ENCODE assay signal across 9 cellular contexts in genomic region chr15:42137461-42138261, GRCh38. TPM values are rescaled to one million over a fixed set of nuclear protein-coding genes. Genes with fewer than 3 reads are reported as not detected.
DNase-seq lines count a peak whose midpoint lies in the region; ATAC-seq, FAIRE-seq and TF ChIP-seq lines count a peak whose summit lies in the region.
"Had no signal": no experiment of that assay in that cellular context is flagged by ENCODE, and none has a peak within 500 bp of the region (broad histone marks: within the 10 kb centered on the region; RNA-seq: fewer than 3 reads in every experiment).

No MANE protein-coding gene starts in this region.

- H3K27me3 ChIP-seq in RWPE2 (ENCODE audit: insufficient read depth, poor library complexity, severe bottlenecking), result no peaks in the 10 kb centered on the region
- H3K27me3 ChIP-seq in H1 (replicated peaks in 1 of 4; ENCODE audit: control insufficient read depth in 3 of 4, extremely low read depth in 1 of 4, insufficient read depth in 3 of 4, low read length in 3 of 4), result no peaks in the 10 kb centered on the region
- H3K27me3 ChIP-seq: BLaER1 treated with 17β-estradiol and CSF1 and Interleukin-3, amounts not matched to agents 10 nM and 100 nM had no signal

- H3K4me3 Mint-ChIP-seq in T-helper 2 cell treated with Interferon-gamma antibody and Interleukin-4, amounts not matched to agents 5 μg/mL and 100 μg/mL, for 36 hours, result no peak overlapping the region

- DNase-seq in NCI-H1092 treated with DMSO at 0.1 percent for 48 hours (lab: John Stamatoyannopoulos, UW), result peak; percentile 41
- no peak for DNase-seq in NCI-H1092 (lab: John Stamatoyannopoulos, UW)
- peak; percentile 14 for DNase-seq in HS-27A (ENCODE audit: low read depth)
- peak; percentile 43 for DNase-seq in RWPE2 (ENCODE audit: low spot score)
- peak in 1 of 2 experiments; percentile 56 for DNase-seq in H1 (ENCODE audit: low read depth in 1 of 2, low spot score in 2 of 2)
- peak; percentile 72 for DNase-seq in medulla oblongata (ENCODE audit: extremely low spot score)
- no peak for DNase-seq in T-helper 2 cell treated with Interferon-gamma antibody and Interleukin-4, amounts not matched to agents 5 μg/mL and 100 μg/mL, for 36 hours (ENCODE audit: low spot score)

- no peak overlapping the region for H4K91ac ChIP-seq in H1 (replicated peaks; ENCODE audit: insufficient read length, low read length)

- no peak overlapping the region for H2BK15ac ChIP-seq in H1 (ENCODE audit: low read length)

- H2AK5ac ChIP-seq in H1 (ENCODE audit: low read depth, low read length), result no peak overlapping the region

- peak overlapping the region; percentile 1; the same call in 1 of the 2 replicates for H2AFZ ChIP-seq in H1 (ENCODE audit: low read length)

- H3K9me3 Mint-ChIP-seq in T-helper 2 cell treated with Interferon-gamma antibody and Interleukin-4, amounts not matched to agents 5 μg/mL and 100 μg/mL, for 36 hours, result no peaks in the 10 kb centered on the region

- H2BK20ac ChIP-seq in H1 (ENCODE audit: low read length), result no peak overlapping the region

- no peak overlapping the region for H2BK12ac ChIP-seq in H1 (ENCODE audit: low read depth, low read length)

- H3K36me3 ChIP-seq in RWPE2 (ENCODE audit: low read depth) (no peaks in the 10 kb centered on the region), H1 (ENCODE audit: control insufficient read depth in 2 of 4, insufficient read depth in 4 of 4, low read length in 3 of 4) (no peaks in the 10 kb centered on the region)
- H3K36me3 ChIP-seq: BLaER1 treated with 17β-estradiol and CSF1 and Interleukin-3, amounts not matched to agents 10 nM and 100 nM had no signal

- H2BK5ac ChIP-seq in H1 (ENCODE audit: low read depth, low read length), result no peak overlapping the region

- CTCF ChIA-PET in H1 (lab: Charles Lee; ENCODE audit: partially characterized antibody), result interaction anchor here (0.6 to 22.6 kb wide), 41 partner anchors 9 to 267 kb away, joined by 3 to 416 read pairs (median 6); partner anchors contain the start of genes PLA2G4D and PLA2G4F

- no peak overlapping the region for H3K4me2 ChIP-seq in H1 (ENCODE audit: insufficient read depth in 1 of 2, low read depth in 2 of 2, low read length in 2 of 2)
- H3K4me2 ChIP-seq: BLaER1 treated with 17β-estradiol and CSF1 and Interleukin-3, amounts not matched to agents 10 nM and 100 nM had no signal

- no peaks in the 10 kb centered on the region for H3K36me3 Mint-ChIP-seq in T-helper 2 cell treated with Interferon-gamma antibody and Interleukin-4, amounts not matched to agents 5 μg/mL and 100 μg/mL, for 36 hours (ENCODE audit: low read depth)

- H3K79me2 ChIP-seq in H1 (ENCODE audit: control insufficient read depth in 1 of 2, insufficient read depth in 2 of 2, low read length in 2 of 2), result no peaks in the 10 kb centered on the region

- no peaks in the 10 kb centered on the region for H3K23me2 ChIP-seq in H1 (ENCODE audit: low read depth, low read length)

- H2BK120ac ChIP-seq in H1 (replicated peaks; ENCODE audit: low read depth, low read length), result no peak overlapping the region

- H3K27ac Mint-ChIP-seq in T-helper 2 cell treated with Interferon-gamma antibody and Interleukin-4, amounts not matched to agents 5 μg/mL and 100 μg/mL, for 36 hours, result no peak overlapping the region

- H4K20me1 ChIP-seq in H1 (replicated peaks in 1 of 2; ENCODE audit: control insufficient read depth in 1 of 2, insufficient read depth in 2 of 2, low read length in 2 of 2), result no peaks in the 10 kb centered on the region

- H3K9ac ChIP-seq in H1 (replicated peaks in 1 of 4; ENCODE audit: extremely low read depth in 1 of 4, low read depth in 3 of 4, low read length in 3 of 4), result no peak overlapping the region
- H3K9ac ChIP-seq: BLaER1 treated with 17β-estradiol and CSF1 and Interleukin-3, amounts not matched to agents 10 nM and 100 nM had no signal

- H3K79me1 ChIP-seq in H1 (ENCODE audit: low read depth, low read length), result no peaks in the 10 kb centered on the region

- no peak overlapping the region for H4K5ac ChIP-seq in H1 (ENCODE audit: insufficient read length, low read depth, low read length)

- ATAC-seq in RWPE2 (ENCODE audit: low read depth) (peak; percentile 59), GM18519 (IDR thresholded peaks at IDR 0.05; ENCODE audit: low FRiP score, unreplicated experiment) (no peak)

- H3K18ac ChIP-seq in H1 (ENCODE audit: extremely low read depth, low read length), result no peak overlapping the region

- no peak for TF ChIP-seq EP300 in H1 (IDR thresholded peaks at IDR 0.05; ENCODE audit: borderline replicate concordance in 1 of 2, low read depth in 2 of 2, low read length in 2 of 2)

- H3K9me3 ChIP-seq in RWPE2 (ENCODE audit: severe bottlenecking) (no peaks in the 10 kb centered on the region), H1 (ENCODE audit: insufficient read depth in 2 of 2, low read depth in 1 of 2, low read length in 1 of 2) (peaks cover 4 to 8% of the 10 kb centered on the region in 2 experiments; a peak in 1 of 4 replicates)
- H3K9me3 ChIP-seq: BLaER1 treated with 17β-estradiol and CSF1 and Interleukin-3, amounts not matched to agents 10 nM and 100 nM had no signal

- WGBS in H1 (ENCODE audit: extremely low coverage in 1 of 2, insufficient coverage in 1 of 2, insufficient read length in 1 of 2, insufficient replicate concordance in 2 of 2, low coverage in 1 of 2, low lambda C conversion rate in 2 of 2, missing lambda C conversion rate in 1 of 2), 2 experiments, result 56% methylated on average over 11 of the region's 11 CpGs; no CpG with 5 or more reads in 1 of the 2 experiments

- no peak overlapping the region; the same call in none of the 2 replicates for H4K8ac ChIP-seq in H1 (ENCODE audit: extremely low read depth, insufficient read depth, low read length)

- H3K27me3 Mint-ChIP-seq in T-helper 2 cell treated with Interferon-gamma antibody and Interleukin-4, amounts not matched to agents 5 μg/mL and 100 μg/mL, for 36 hours (ENCODE audit: low read depth), result peaks cover 2% of the 10 kb centered on the region

- H3K4me1 Mint-ChIP-seq in T-helper 2 cell treated with Interferon-gamma antibody and Interleukin-4, amounts not matched to agents 5 μg/mL and 100 μg/mL, for 36 hours (ENCODE audit: low read depth), result no peaks in the 10 kb centered on the region

- no peak overlapping the region for H3K4me3 ChIP-seq in RWPE2 (ENCODE audit: severe bottlenecking)
- no peak overlapping the region for H3K4me3 ChIP-seq in H1 (ENCODE audit: extremely low read depth in 1 of 4, insufficient read depth in 2 of 4, low read depth in 3 of 4, low read length in 4 of 4)
- H3K4me3 ChIP-seq: BLaER1 treated with 17β-estradiol and CSF1 and Interleukin-3, amounts not matched to agents 10 nM and 100 nM had no signal

- peak; percentile 67 to 72 for TF ChIP-seq RAD21 in H1 (IDR thresholded peaks at IDR 0.05 in 1 of 2, conservative IDR thresholded peaks at IDR 0.05 in 1 of 2; ENCODE audit: low read depth in 2 of 2, low read length in 2 of 2)

- no peak overlapping the region for H3K14ac ChIP-seq in H1 (ENCODE audit: insufficient read length)

- no peak overlapping the region for H3K27ac ChIP-seq in RWPE2 (ENCODE audit: poor library complexity, severe bottlenecking)
- H3K27ac ChIP-seq in H1 (ENCODE audit: low read depth, low read length), result no peak overlapping the region
- H3K27ac ChIP-seq: BLaER1 treated with 17β-estradiol and CSF1 and Interleukin-3, amounts not matched to agents 10 nM and 100 nM had no signal

- FAIRE-seq in H1 (lab: Jason Lieb, UNC), result peak; percentile 86

- H3K4ac ChIP-seq in H1 (replicated peaks; ENCODE audit: insufficient read length, low read depth, low read length), result no peak overlapping the region

- H3K23ac ChIP-seq in H1 (ENCODE audit: insufficient read length), result no peak overlapping the region

- TF ChIP-seq POLR2A in H1 (IDR thresholded peaks at IDR 0.05; ENCODE audit: control extremely low read depth in 1 of 2, low read depth in 2 of 2, low read length in 2 of 2), result no peak

- POLR2A ChIA-PET in H1 (lab: Charles Lee; ENCODE audit: partially characterized antibody), result interaction anchor here (0.7 to 1.6 kb wide), 2 partner anchors 18 to 30 kb away, joined by 3 to 4 read pairs; no protein-coding TSS in a partner anchor

- H3K56ac ChIP-seq in H1 (replicated peaks; ENCODE audit: insufficient read length, low read depth, low read length), result no peak overlapping the region

- H3K4me1 ChIP-seq in RWPE2 (ENCODE audit: insufficient read depth, poor library complexity, severe bottlenecking) (peaks cover 3% of the 10 kb centered on the region), H1 (replicated peaks in 1 of 4; ENCODE audit: control insufficient read depth in 3 of 4, insufficient read depth in 4 of 4, low read length in 3 of 4) (no peaks in the 10 kb centered on the region)
- H3K4me1 ChIP-seq: BLaER1 treated with 17β-estradiol and CSF1 and Interleukin-3, amounts not matched to agents 10 nM and 100 nM had no signal

- TF ChIP-seq CTCF in RWPE2 (IDR thresholded peaks at IDR 0.05; ENCODE audit: poor library complexity, severe bottlenecking) (peak; percentile 97), H1 (IDR thresholded peaks at IDR 0.05; ENCODE audit: control extremely low read depth in 1 of 3, insufficient read depth in 1 of 3, low read depth in 1 of 3, low read length in 3 of 3) (peak; percentile 46 to 64 (median 48))

TF ChIP-seq in H1, 55 proteins besides CTCF, POLR2A, EP300 and RAD21 (continues in another document):
- TF ChIP-seq TCF12 (IDR thresholded peaks at IDR 0.05; ENCODE audit: low read depth, low read length), result 0 out of 2 replicates have a peak, but pooled peaks have one; percentile 22
- no peak for TF ChIP-seq EZH2 (IDR thresholded peaks at IDR 0.05; ENCODE audit: low read depth, low read length, severe bottlenecking)
- no peak for TF ChIP-seq SP4 (IDR thresholded peaks at IDR 0.05; ENCODE audit: low read length)

RNA-seq across cellular contexts. Expression of gene PLA2G4F, which starts 18.8 kb away (rescaled TPM):
- not detected in 2 replicates for total RNA-seq in H1 (2021; fragmentation: NEBNext Ultra II Directional; extraction: Animal tissue kit (Norgen Biotek cat#: 25700))
- not detected in 2 replicates for polyA plus RNA-seq in H1 (2011; rRNA removed)
- not detected for polyA plus RNA-seq in H1 (2011; cell fraction: cytosol; rRNA removed)
- not detected for polyA plus RNA-seq in H1 (2011; cell fraction: nucleus; rRNA removed)
- not detected in 4 replicates for polyA plus RNA-seq in H1 (2012, experiment 1 of 2)
- polyA plus RNA-seq in H1 (2012, experiment 2 of 2), result not detected
- not detected for polyA plus RNA-seq in H1 (2013, experiment 1 of 2)
- polyA plus RNA-seq in H1 (2013, experiment 2 of 2), result 0.04 TPM
- polyA minus RNA-seq in H1 (2011; rRNA and poly(A)+ RNA removed), result not detected in 2 replicates
- polyA minus RNA-seq in H1 (2011; cell fraction: cytosol; rRNA and poly(A)+ RNA removed), result not detected
- polyA minus RNA-seq in H1 (2011; cell fraction: nucleus; rRNA and poly(A)+ RNA removed), result not detected

RNA-seq across cellular contexts. Expression of gene PLA2G4D, which starts 43.3 kb away (rescaled TPM):
- 0.07 and 0.33 TPM in 2 replicates for total RNA-seq in H1 (2021; fragmentation: NEBNext Ultra II Directional; extraction: Animal tissue kit (Norgen Biotek cat#: 25700))
- 0.18 and 0.20 TPM in 2 replicates for polyA plus RNA-seq in H1 (2011; rRNA removed)
- 0.14 TPM for polyA plus RNA-seq in H1 (2011; cell fraction: cytosol; rRNA removed)
- polyA plus RNA-seq in H1 (2011; cell fraction: nucleus; rRNA removed), result 0.67 TPM
- 0.06 to 0.13 TPM (median 0.09 TPM) in 3 of 4 replicates, not detected in the other for polyA plus RNA-seq in H1 (2012, experiment 1 of 2)
- polyA plus RNA-seq in H1 (2012, experiment 2 of 2), result 0.09 TPM
- 0.10 TPM for polyA plus RNA-seq in H1 (2013, experiment 1 of 2)
- 0.06 TPM for polyA plus RNA-seq in H1 (2013, experiment 2 of 2)
- polyA minus RNA-seq in H1 (2011; rRNA and poly(A)+ RNA removed), result 0.22 TPM in 1 of 2 replicates, not detected in the other
- not detected for polyA minus RNA-seq in H1 (2011; cell fraction: cytosol; rRNA and poly(A)+ RNA removed)
- 0.30 TPM for polyA minus RNA-seq in H1 (2011; cell fraction: nucleus; rRNA and poly(A)+ RNA removed)

Comparison
In these comparisons a context has a peak if more than half of its experiments do, and no peak if none do; other contexts are left out.
1. DNase-seq: peak in NCI-H1092 treated with DMSO at 0.1 percent for 48 hours (single experiment), HS-27A (single experiment), RWPE2 (single experiment) and medulla oblongata (single experiment); none in NCI-H1092 (single experiment) and T-helper 2 cell treated with Interferon-gamma antibody and Interleukin-4, amounts not matched to agents 5 μg/mL and 100 μg/mL, for 36 hours (single experiment).